In genomic region chr2:11227595-11227994, GRCh38 we compare ENCODE assay signal across 30 cellular contexts.
"Had no signal": no experiment of that assay in that cellular context is flagged by ENCODE, and none has a peak within 500 bp of the region (broad histone marks: within the 10 kb centered on the region; RNA-seq: fewer than 3 reads in every experiment).

No MANE protein-coding gene starts in this region.

- H3K36me3 Mint-ChIP-seq: natural killer cell, type B pancreatic cell had no signal

- H3K9me3 ChIP-seq: lower lobe of right lung, neutrophil, prostate gland, sigmoid colon, spleen, tibial nerve, uterus had no signal

- ATAC-seq: left cardiac atrium; left lobe of liver; left ventricle myocardium superior; lower lobe of right lung; natural killer cell; right cardiac atrium; stimulated activated effector memory CD8-positive, alpha-beta T cell treated with anti-CD3 and anti-CD28 coated beads, Interleukin-12 subunit alpha, Interleukin-12 subunit beta, amount 100 ng/mL, for 72 hours; stimulated activated naive CD8-positive, alpha-beta T cell treated with anti-CD3 and anti-CD28 coated beads, Interleukin-15, amount 100 ng/mL, for 72 hours had no signal

- H3K4me1 Mint-ChIP-seq: mesothelial cell of epicardium; natural killer cell; nephron progenitor cell; stimulated activated effector memory CD8-positive, alpha-beta T cell treated with anti-CD3 and anti-CD28 coated beads, Interleukin-12 subunit alpha, Interleukin-12 subunit beta, amount 100 ng/mL, for 72 hours; stimulated activated naive CD8-positive, alpha-beta T cell treated with anti-CD3 and anti-CD28 coated beads, Interleukin-15, amount 100 ng/mL, for 72 hours had no signal

- H3K4me1 ChIP-seq: neural progenitor cell, parathyroid adenoma, prostate gland, sigmoid colon, uterus had no signal

- H3K4me3 ChIP-seq: lower lobe of right lung, neural progenitor cell, prostate gland, sigmoid colon, spleen, tibial nerve, uterus had no signal

- H3K27ac Mint-ChIP-seq: mesothelial cell of epicardium; naive B cell; natural killer cell; nephron progenitor cell; neural progenitor cell; stimulated activated effector memory CD8-positive, alpha-beta T cell treated with anti-CD3 and anti-CD28 coated beads, Interleukin-12 subunit alpha, Interleukin-12 subunit beta, amount 100 ng/mL, for 72 hours; stimulated activated naive CD8-positive, alpha-beta T cell treated with anti-CD3 and anti-CD28 coated beads, Interleukin-15, amount 100 ng/mL, for 72 hours; type B pancreatic cell had no signal

- H3K27ac ChIP-seq: lower lobe of right lung, neural progenitor cell, neutrophil, parathyroid adenoma, prostate gland, sigmoid colon, spleen, tibial nerve, uterus had no signal

- DNase-seq: hippocampal formation; kidney glomerular epithelial cell; left cardiac atrium; left ventricle myocardium superior; lower lobe of right lung; mammary epithelial cell; mesendoderm; naive B cell; natural killer cell; nephron progenitor cell; occipital lobe; retina; right cardiac atrium; sigmoid colon; small intestine; spleen; stimulated activated CD4-positive, alpha-beta T cell treated with anti-CD3 and anti-CD28 coated beads, Interleukin-4, amount 100 ng/mL, for 24 hours; stimulated activated naive CD4-positive, alpha-beta T cell treated with Interleukin-2 at 50 U/mL for 16 hours; stimulated activated naive CD8-positive, alpha-beta T cell treated with anti-CD3 and anti-CD28 coated beads, Interleukin-15, amount 100 ng/mL, for 72 hours; substantia nigra; uterus had no signal

- H3K9ac ChIP-seq: neural progenitor cell, parathyroid adenoma had no signal

- H3K4me3 Mint-ChIP-seq: mesothelial cell of epicardium; naive B cell; natural killer cell; nephron progenitor cell; neural progenitor cell; stimulated activated effector memory CD8-positive, alpha-beta T cell treated with anti-CD3 and anti-CD28 coated beads, Interleukin-12 subunit alpha, Interleukin-12 subunit beta, amount 100 ng/mL, for 72 hours; stimulated activated naive CD8-positive, alpha-beta T cell treated with anti-CD3 and anti-CD28 coated beads, Interleukin-15, amount 100 ng/mL, for 72 hours; type B pancreatic cell had no signal

- H3K9me3 Mint-ChIP-seq: mesothelial cell of epicardium; naive B cell; natural killer cell; nephron progenitor cell; neural progenitor cell; stimulated activated effector memory CD8-positive, alpha-beta T cell treated with anti-CD3 and anti-CD28 coated beads, Interleukin-12 subunit alpha, Interleukin-12 subunit beta, amount 100 ng/mL, for 72 hours; stimulated activated naive CD8-positive, alpha-beta T cell treated with anti-CD3 and anti-CD28 coated beads, Interleukin-15, amount 100 ng/mL, for 72 hours; type B pancreatic cell had no signal

- H3K27me3 ChIP-seq: neural progenitor cell, neutrophil, sigmoid colon, spleen, tibial nerve, uterus had no signal

- H3K36me3 ChIP-seq: prostate gland, sigmoid colon, uterus had no signal

- H3K27me3 Mint-ChIP-seq: naive B cell; stimulated activated naive CD8-positive, alpha-beta T cell treated with anti-CD3 and anti-CD28 coated beads, Interleukin-15, amount 100 ng/mL, for 72 hours; type B pancreatic cell had no signal
